In genomic region chr11:33996498-33997454, GRCh38 we compare ENCODE assay signal across 8 cellular contexts. TPM values are rescaled to one million over a fixed set of nuclear protein-coding genes. Genes with fewer than 3 reads are reported as not detected.
DNase-seq lines count a peak whose midpoint lies in the region; ATAC-seq and TF ChIP-seq lines count a peak whose summit lies in the region.

No MANE protein-coding gene starts in this region.

- H3K27ac ChIP-seq in muscle layer of duodenum (ENCODE audit: low read length), result no peak overlapping the region

- no peaks in the 10 kb centered on the region for H3K36me3 ChIP-seq in muscle layer of duodenum (ENCODE audit: control insufficient read depth in 1 of 2, insufficient read depth in 2 of 2, low read length in 2 of 2)

- peaks cover 1% of the 10 kb centered on the region for H3K27me3 Mint-ChIP-seq in endothelial cell (ENCODE audit: unreplicated experiment)

- no peak overlapping the region for H3K27ac Mint-ChIP-seq in endothelial cell (ENCODE audit: unreplicated experiment)

- H3K9me3 ChIP-seq in muscle layer of duodenum (ENCODE audit: control insufficient read depth in 1 of 2, low read length in 2 of 2), result no peaks in the 10 kb centered on the region

- peak; percentile 69 for DNase-seq in COLO668 (lab: John Stamatoyannopoulos, UW; ENCODE audit: unreplicated experiment)
- DNase-seq in HT-29 (ENCODE audit: low spot score), result peak; percentile 93
- peak; percentile 26 to 77 for DNase-seq in NOMO-1 (lab: John Stamatoyannopoulos, UW; ENCODE audit: unreplicated experiment in 2 of 2)
- DNase-seq in activated CD8-positive, alpha-beta memory T cell treated with anti-CD3 and anti-CD28 coated beads, Interleukin-2, amount 50 U/mL, for 1 hour (ENCODE audit: extremely low read depth), result peak; percentile 23
- peak; percentile 80 for DNase-seq in endothelial cell (ENCODE audit: low spot score)
- DNase-seq in stimulated activated CD8-positive, alpha-beta memory T cell treated with anti-CD3 and anti-CD28 coated beads, Interleukin-4, amount 100 ng/mL, for 48 hours, result peak; percentile 81

- peak; percentile 68 for ATAC-seq in GM19468 (IDR thresholded peaks at IDR 0.05; ENCODE audit: extremely low read depth, unreplicated experiment)

- H3K4me1 Mint-ChIP-seq in endothelial cell (ENCODE audit: unreplicated experiment), result no peaks in the 10 kb centered on the region

- H3K27me3 ChIP-seq in muscle layer of duodenum (ENCODE audit: low read depth, low read length), result no peaks in the 10 kb centered on the region

- H3K4me3 Mint-ChIP-seq in endothelial cell (ENCODE audit: unreplicated experiment), result no peak overlapping the region

- no peaks in the 10 kb centered on the region for H3K36me3 Mint-ChIP-seq in endothelial cell (ENCODE audit: low read depth, unreplicated experiment)

- TF ChIP-seq CTCF in endothelial cell (IDR thresholded peaks at IDR 0.05; ENCODE audit: unreplicated experiment), result peak; percentile 83

- H3K4me1 ChIP-seq in muscle layer of duodenum (ENCODE audit: control insufficient read depth in 1 of 2, insufficient read depth in 2 of 2, low read length in 2 of 2), result peaks cover 0 to 5% of the 10 kb centered on the region in 2 donors

- H3K4me3 ChIP-seq in muscle layer of duodenum (ENCODE audit: low read depth in 1 of 2, low read length in 2 of 2), result peak overlapping the region; percentile 4 to 14

- H3K9me3 Mint-ChIP-seq in endothelial cell (ENCODE audit: unreplicated experiment), result no peaks in the 10 kb centered on the region

RNA-seq across cellular contexts. Expression of gene CAPRIN1, which starts 54.8 kb away (rescaled TPM):
- total RNA-seq in HT-29 (2014; rRNA removed; shearing (Covaris generic)), result 360 and 372 TPM in 2 replicates
- total RNA-seq in endothelial cell (ENCODE audit: unreplicated experiment), result 257 TPM

Comparison
In these comparisons a context has a peak if more than half of its experiments do, and no peak if none do; other contexts are left out.
1. DNase-seq: peak in every context shown above with its lines; median percentile 93 in HT-29; 81 in stimulated activated CD8-positive, alpha-beta memory T cell treated with anti-CD3 and anti-CD28 coated beads, Interleukin-4, amount 100 ng/mL, for 48 hours; 80 in endothelial cell; 69 in COLO668; 52 in NOMO-1; 23 in activated CD8-positive, alpha-beta memory T cell treated with anti-CD3 and anti-CD28 coated beads, Interleukin-2, amount 50 U/mL, for 1 hour.